Comparison of ENCODE assay signal across 17 cellular contexts in genomic region chr11:114228401-114229061, GRCh38.
DNase-seq lines count a peak whose midpoint lies in the region; ATAC-seq lines count a peak whose summit lies in the region.
"Had no signal": no experiment of that assay in that cellular context is flagged by ENCODE, and none has a peak within 500 bp of the region (broad histone marks: within the 10 kb centered on the region; RNA-seq: fewer than 3 reads in every experiment).

No MANE protein-coding gene starts in this region.

- H3K27ac Mint-ChIP-seq in activated CD4-positive, alpha-beta T cell treated with anti-CD3 and anti-CD28 coated beads, Interleukin-2, amount 10 ng/mL, durations not matched to agents 7 days and 5 days = no peak overlapping the region
- H3K27ac Mint-ChIP-seq: activated naive CD8-positive, alpha-beta T cell; T-helper 2 cell treated with Interferon-gamma antibody and Interleukin-4, amounts not matched to agents 5 μg/mL and 100 μg/mL, for 36 hours had no signal

- peaks cover 25% of the 10 kb centered on the region for H3K4me1 Mint-ChIP-seq in activated CD4-positive, alpha-beta T cell treated with anti-CD3 and anti-CD28 coated beads, Interleukin-2, amount 10 ng/mL, durations not matched to agents 7 days and 5 days

- H3K4me3 Mint-ChIP-seq in activated CD4-positive, alpha-beta T cell treated with anti-CD3 and anti-CD28 coated beads, Interleukin-2, amount 10 ng/mL, durations not matched to agents 7 days and 5 days = no peak overlapping the region
- H3K4me3 Mint-ChIP-seq: activated naive CD8-positive, alpha-beta T cell; central memory CD8-positive, alpha-beta T cell; T-helper 2 cell treated with Interferon-gamma antibody and Interleukin-4, amounts not matched to agents 5 μg/mL and 100 μg/mL, for 36 hours had no signal

- CTCF ChIA-PET in activated CD4-positive, alpha-beta T cell treated with anti-CD3 and anti-CD28 coated beads, Interleukin-2, amount 10 ng/mL, durations not matched to agents 7 days and 5 days (lab: Charles Lee) = interaction anchor here (1.4 to 2.6 kb wide), 3 partner anchors 9 to 11 kb away, joined by 3 to 6 read pairs (median 3); no protein-coding TSS in a partner anchor

- H3K27me3 Mint-ChIP-seq in activated CD4-positive, alpha-beta T cell treated with anti-CD3 and anti-CD28 coated beads, Interleukin-2, amount 10 ng/mL, durations not matched to agents 7 days and 5 days = peaks cover 13% of the 10 kb centered on the region
- H3K27me3 Mint-ChIP-seq: activated naive CD8-positive, alpha-beta T cell; central memory CD8-positive, alpha-beta T cell had no signal

- POLR2A ChIA-PET in activated CD4-positive, alpha-beta T cell treated with anti-CD3 and anti-CD28 coated beads, Interleukin-2, amount 10 ng/mL, durations not matched to agents 7 days and 5 days (lab: Charles Lee) = no interaction called here

- no peaks in the 10 kb centered on the region for H3K36me3 Mint-ChIP-seq in activated CD4-positive, alpha-beta T cell treated with anti-CD3 and anti-CD28 coated beads, Interleukin-2, amount 10 ng/mL, durations not matched to agents 7 days and 5 days (ENCODE audit: low read depth)
- H3K36me3 Mint-ChIP-seq: activated naive CD8-positive, alpha-beta T cell had no signal

- intact Hi-C loops in left ventricle myocardium superior (cut with micrococcal nuclease) = no loop called here
- intact Hi-C loops in cardiac septum (cut with DNase I) = no loop called here

- ATAC-seq in left ventricle myocardium superior = peak; percentile 5
- ATAC-seq: pancreas had no signal

- peak; percentile 46 for DNase-seq in left ventricle myocardium superior
- no peak for DNase-seq in cardiac septum (ENCODE audit: low spot score)
- peak; percentile 14 for DNase-seq in SW480 (ENCODE audit: low spot score)
- DNase-seq in iris pigment epithelial cell (ENCODE audit: low read depth) = peak; percentile 17
- no peak for DNase-seq in NK-92 treated with Interleukin-12 subunit alpha and Interleukin-12 subunit beta, amount 100 ng/mL, for 24 hours (lab: John Stamatoyannopoulos, UW)
- no peak for DNase-seq in activated CD4-positive, alpha-beta T cell treated with anti-CD3 and anti-CD28 coated beads, Interleukin-2, amount 10 ng/mL, durations not matched to agents 7 days and 5 days
- no peak for DNase-seq in stimulated activated CD4-positive, alpha-beta T cell treated with anti-CD3 and anti-CD28 coated beads, Interleukin-15, amount 100 ng/mL, for 24 hours
- no peak for DNase-seq in SHP77 (lab: John Stamatoyannopoulos, UW)
- DNase-seq: activated CD4-positive, alpha-beta T cell treated with anti-CD3 and anti-CD28 coated beads, Interleukin-2, amount 50 U/mL, for 1 hour; activated T-cell treated with anti-CD3 and anti-CD28 coated beads, Interleukin-2, amount 50 U/mL, for 1 hour; Caco-2; NCI-H187 treated with DMSO at 0.1 percent for 48 hours; NCI-H774; pancreas had no signal

- no peaks in the 10 kb centered on the region for H3K9me3 Mint-ChIP-seq in activated CD4-positive, alpha-beta T cell treated with anti-CD3 and anti-CD28 coated beads, Interleukin-2, amount 10 ng/mL, durations not matched to agents 7 days and 5 days
- H3K9me3 Mint-ChIP-seq: central memory CD8-positive, alpha-beta T cell; T-helper 2 cell treated with Interferon-gamma antibody and Interleukin-4, amounts not matched to agents 5 μg/mL and 100 μg/mL, for 36 hours had no signal

Comparison
In these comparisons a context has a peak if more than half of its experiments do, and no peak if none do; other contexts are left out.
1. DNase-seq: peak in left ventricle myocardium superior (single experiment), SW480 (single experiment) and iris pigment epithelial cell (single experiment); none in cardiac septum (single experiment), NK-92 treated with Interleukin-12 subunit alpha and Interleukin-12 subunit beta, amount 100 ng/mL, for 24 hours (single experiment), activated CD4-positive, alpha-beta T cell treated with anti-CD3 and anti-CD28 coated beads, Interleukin-2, amount 10 ng/mL, durations not matched to agents 7 days and 5 days (single experiment), stimulated activated CD4-positive, alpha-beta T cell treated with anti-CD3 and anti-CD28 coated beads, Interleukin-15, amount 100 ng/mL, for 24 hours (single experiment) and SHP77 (0 of 2).